Comparison of ENCODE assay signal across 26 cellular contexts in genomic region chr19:4365791-4366665, GRCh38. TPM values are rescaled to one million over a fixed set of nuclear protein-coding genes. Genes with fewer than 3 reads are reported as not detected.
DNase-seq lines count a peak whose midpoint lies in the region; ATAC-seq and TF ChIP-seq lines count a peak whose summit lies in the region.
"Had no signal": no experiment of that assay in that cellular context is flagged by ENCODE, and none has a peak within 500 bp of the region (broad histone marks: within the 10 kb centered on the region; RNA-seq: fewer than 3 reads in every experiment).

No MANE protein-coding gene starts in this region.

- H3K23ac ChIP-seq in neuronal stem cell (ENCODE audit: low read depth, low read length, poor library complexity): peak overlapping the region; percentile 4

- no peak overlapping the region for H2AFZ ChIP-seq in neuronal stem cell (ENCODE audit: low read length)
- H2AFZ ChIP-seq: GM23338 had no signal

- H3K4me1 Mint-ChIP-seq in T-helper 2 cell treated with Interferon-gamma antibody and Interleukin-4, amounts not matched to agents 5 μg/mL and 100 μg/mL, for 36 hours (ENCODE audit: low read depth): peaks cover 25% of the 10 kb centered on the region
- peaks cover 24% of the 10 kb centered on the region for H3K4me1 Mint-ChIP-seq in central memory CD8-positive, alpha-beta T cell

- H4K8ac ChIP-seq in neuronal stem cell (ENCODE audit: low read depth, low read length): no peak overlapping the region

- H2BK5ac ChIP-seq in neuronal stem cell (ENCODE audit: low read length): peak overlapping the region; percentile 53

- no peak overlapping the region for H3K14ac ChIP-seq in neuronal stem cell (ENCODE audit: low read length)

- no peak overlapping the region for H3K4me2 ChIP-seq in neuronal stem cell (ENCODE audit: insufficient read depth, low read length, poor library complexity, severe bottlenecking)
- H3K4me2 ChIP-seq: GM23338 had no signal

- in situ Hi-C loops in GM18951 (cut with MboI; ENCODE audit: low sequenced_read_pairs, unreplicated experiment): no loop called here

- no peak overlapping the region for H4K91ac ChIP-seq in neuronal stem cell (ENCODE audit: low read depth, low read length, poor library complexity)

- H3K9me3 Mint-ChIP-seq in T-helper 2 cell treated with Interferon-gamma antibody and Interleukin-4, amounts not matched to agents 5 μg/mL and 100 μg/mL, for 36 hours: no peaks in the 10 kb centered on the region
- H3K9me3 Mint-ChIP-seq in central memory CD8-positive, alpha-beta T cell: no peaks in the 10 kb centered on the region
- H3K9me3 Mint-ChIP-seq: activated B cell treated with CpG ODN at 0.5 μM for 24 hours; activated CD4-positive, alpha-beta memory T cell treated with anti-CD3 and anti-CD28 coated beads, Interleukin-2, amount 10 ng/mL, durations not matched to agents 7 days and 5 days; GM23338 had no signal

- no peak overlapping the region for H3K4me3 Mint-ChIP-seq in T-helper 2 cell treated with Interferon-gamma antibody and Interleukin-4, amounts not matched to agents 5 μg/mL and 100 μg/mL, for 36 hours
- H3K4me3 Mint-ChIP-seq in central memory CD8-positive, alpha-beta T cell: no peak overlapping the region
- H3K4me3 Mint-ChIP-seq: activated B cell treated with CpG ODN at 0.5 μM for 24 hours; activated CD4-positive, alpha-beta memory T cell treated with anti-CD3 and anti-CD28 coated beads, Interleukin-2, amount 10 ng/mL, durations not matched to agents 7 days and 5 days; GM23338 had no signal

- H3K36me3 Mint-ChIP-seq in T-helper 2 cell treated with Interferon-gamma antibody and Interleukin-4, amounts not matched to agents 5 μg/mL and 100 μg/mL, for 36 hours (ENCODE audit: low read depth): peaks cover 22% of the 10 kb centered on the region
- peaks cover 14% of the 10 kb centered on the region for H3K36me3 Mint-ChIP-seq in central memory CD8-positive, alpha-beta T cell (ENCODE audit: insufficient read depth)

- no peak overlapping the region for H3K4me3 ChIP-seq in neuronal stem cell (ENCODE audit: low read length in 2 of 2)
- H3K4me3 ChIP-seq: gastrocnemius medialis, GM23338, psoas muscle, upper lobe of left lung had no signal

- no peak for ATAC-seq in central memory CD8-positive, alpha-beta T cell (replicated peaks; ENCODE audit: extremely low read depth, poor library complexity, severe bottlenecking)
- ATAC-seq in GM18858 (IDR thresholded peaks at IDR 0.05; ENCODE audit: unreplicated experiment): no peak
- ATAC-seq: gastrocnemius medialis, GM23338, left ventricle myocardium superior, psoas muscle had no signal

- H3K4ac ChIP-seq in neuronal stem cell (ENCODE audit: low read length): no peak overlapping the region

- peak overlapping the region; percentile 63 for H3K9ac ChIP-seq in neuronal stem cell (ENCODE audit: low read depth, low read length, poor library complexity)

- no peaks in the 10 kb centered on the region for H3K27me3 ChIP-seq in neuronal stem cell (ENCODE audit: control insufficient read depth in 3 of 3, insufficient read depth in 3 of 3, low read depth in 1 of 3, low read length in 3 of 3)
- H3K27me3 ChIP-seq: gastrocnemius medialis, upper lobe of left lung had no signal

- no peak overlapping the region for H3K27ac ChIP-seq in neuronal stem cell (replicated peaks; ENCODE audit: low read length)
- H3K27ac ChIP-seq: gastrocnemius medialis, psoas muscle, upper lobe of left lung had no signal

- DNase-seq in T-helper 2 cell treated with Interferon-gamma antibody and Interleukin-4, amounts not matched to agents 5 μg/mL and 100 μg/mL, for 36 hours (ENCODE audit: low spot score): no peak
- DNase-seq in T-helper 2 cell (no peak), neuronal stem cell (ENCODE audit: low spot score) (no peak), globus pallidus (ENCODE audit: low spot score) (no peak), NCI-H524 (lab: John Stamatoyannopoulos, UW) (no peak)
- no peak for DNase-seq in central memory CD8-positive, alpha-beta T cell (ENCODE audit: low spot score in 2 of 2)
- DNase-seq: 8988T; activated B cell treated with CpG ODN at 0.5 μM for 24 hours; activated CD4-positive, alpha-beta memory T cell treated with anti-CD3 and anti-CD28 coated beads, Interleukin-2, amount 10 ng/mL, durations not matched to agents 7 days and 5 days; activated gamma-delta T cell; activated T-cell treated with anti-CD3 and anti-CD28 coated beads for 4 hours; AML-193; DMS53; gastrocnemius medialis; GDM1; hypothalamus; Kasumi-1; left ventricle myocardium superior; NCI-H1694 treated with DMSO at 0.1 percent for 48 hours; NCI-H69; psoas muscle; RPMI8226 had no signal

- H3K18ac ChIP-seq in neuronal stem cell (ENCODE audit: low read length): peak overlapping the region; percentile 64

- H3K27me3 Mint-ChIP-seq in T-helper 2 cell treated with Interferon-gamma antibody and Interleukin-4, amounts not matched to agents 5 μg/mL and 100 μg/mL, for 36 hours (ENCODE audit: low read depth): no peaks in the 10 kb centered on the region
- H3K27me3 Mint-ChIP-seq in central memory CD8-positive, alpha-beta T cell: no peaks in the 10 kb centered on the region
- H3K27me3 Mint-ChIP-seq: activated B cell treated with CpG ODN at 0.5 μM for 24 hours; activated CD4-positive, alpha-beta memory T cell treated with anti-CD3 and anti-CD28 coated beads, Interleukin-2, amount 10 ng/mL, durations not matched to agents 7 days and 5 days had no signal

- no peak overlapping the region for H2BK15ac ChIP-seq in neuronal stem cell (ENCODE audit: low read length)

- H2AK5ac ChIP-seq in neuronal stem cell (ENCODE audit: low read depth, low read length): peak overlapping the region; percentile 14

- no peak overlapping the region for H2BK12ac ChIP-seq in neuronal stem cell (ENCODE audit: low read length)

- WGBS in neuronal stem cell (ENCODE audit: extremely low coverage in 2 of 2, insufficient read length in 2 of 2, insufficient replicate concordance in 1 of 2), 2 donors: no CpG with 5 or more reads among the region's 19 CpGs

- peak; percentile 20 for TF ChIP-seq POLR2A in GM18951 (IDR thresholded peaks at IDR 0.05; ENCODE audit: extremely low read depth, insufficient read depth, insufficient read length)

- no peaks in the 10 kb centered on the region for H3K9me3 ChIP-seq in neuronal stem cell (replicated peaks in 1 of 2; ENCODE audit: control insufficient read depth in 2 of 2, insufficient read depth in 1 of 2, low read depth in 1 of 2, low read length in 2 of 2)
- H3K9me3 ChIP-seq: gastrocnemius medialis, psoas muscle, upper lobe of left lung had no signal

- peaks cover 8 to 19% of the 10 kb centered on the region in 2 donors for H3K4me1 ChIP-seq in neuronal stem cell (ENCODE audit: control insufficient read depth in 2 of 2, insufficient read depth in 1 of 2, low read depth in 1 of 2, low read length in 2 of 2)

- peaks cover 38% of the 10 kb centered on the region for H3K79me1 ChIP-seq in neuronal stem cell (ENCODE audit: low read depth, low read length)

- peaks cover 45 to 67% of the 10 kb centered on the region in 2 donors for H3K36me3 ChIP-seq in neuronal stem cell (replicated peaks in 1 of 2; ENCODE audit: control insufficient read depth in 2 of 2, insufficient read depth in 2 of 2, low read length in 2 of 2)

- peak overlapping the region; percentile 49 for H3K27ac Mint-ChIP-seq in T-helper 2 cell treated with Interferon-gamma antibody and Interleukin-4, amounts not matched to agents 5 μg/mL and 100 μg/mL, for 36 hours
- peak overlapping the region; percentile 38 for H3K27ac Mint-ChIP-seq in central memory CD8-positive, alpha-beta T cell (ENCODE audit: low read depth)
- H3K27ac Mint-ChIP-seq: activated CD4-positive, alpha-beta memory T cell treated with anti-CD3 and anti-CD28 coated beads, Interleukin-2, amount 10 ng/mL, durations not matched to agents 7 days and 5 days; GM23338 had no signal

- H2BK120ac ChIP-seq in neuronal stem cell (ENCODE audit: low read depth, low read length): no peak overlapping the region

RNA-seq across cellular contexts. Expression of gene MPND, which starts 22.7 kb away (rescaled TPM):
- polyA plus RNA-seq in neuronal stem cell (2013, experiment 1 of 2): 20.6 TPM
- polyA plus RNA-seq in neuronal stem cell (2013, experiment 2 of 2): 22.4 TPM

RNA-seq across cellular contexts. Expression of gene STAP2, which starts 27.4 kb away (rescaled TPM):
- 6.4 TPM for polyA plus RNA-seq in neuronal stem cell (2013, experiment 1 of 2)
- polyA plus RNA-seq in neuronal stem cell (2013, experiment 2 of 2): 7.4 TPM

RNA-seq across cellular contexts. Expression of gene SH3GL1, which starts 34.3 kb away (rescaled TPM):
- polyA plus RNA-seq in neuronal stem cell (2013, experiment 1 of 2): 88.3 TPM
- polyA plus RNA-seq in neuronal stem cell (2013, experiment 2 of 2): 86.1 TPM

RNA-seq across cellular contexts. Expression of gene CHAF1A, which starts 36.4 kb away (rescaled TPM):
- polyA plus RNA-seq in neuronal stem cell (2013, experiment 1 of 2): 59.2 TPM
- polyA plus RNA-seq in neuronal stem cell (2013, experiment 2 of 2): 56.4 TPM
